15 cellular contexts compared by ENCODE assay signal in the genomic region with DNA sequence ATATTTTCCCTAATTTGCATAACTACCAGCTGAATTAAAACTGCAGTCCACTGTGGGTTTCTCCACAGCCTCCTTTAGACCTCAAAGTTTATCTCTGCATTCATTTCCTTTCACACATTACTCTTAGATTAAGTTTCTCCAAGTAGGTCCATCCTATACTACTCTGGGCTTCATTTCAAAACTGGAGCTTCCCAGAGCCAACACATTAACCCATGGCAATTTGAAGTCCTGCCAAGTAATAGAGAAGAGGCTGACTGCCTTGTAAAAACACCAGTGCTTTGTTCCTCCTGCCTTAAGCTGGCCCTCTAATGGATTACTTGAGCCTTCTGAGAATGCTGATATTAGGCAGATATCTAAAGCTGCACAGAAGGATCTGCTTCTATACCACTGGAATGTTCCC.
DNase-seq lines count a peak whose midpoint lies in the region; TF ChIP-seq lines count a peak whose summit lies in the region.
"Had no signal": no experiment of that assay in that cellular context is flagged by ENCODE, and none has a peak within 500 bp of the region (broad histone marks: within the 10 kb centered on the region; RNA-seq: fewer than 3 reads in every experiment).

No MANE protein-coding gene starts in this region.

- H3K36me3 Mint-ChIP-seq in nephron (ENCODE audit: low read depth) = no peaks in the 10 kb centered on the region

- H3K27ac ChIP-seq in WERI-Rb-1 (no peak overlapping the region), stomach (no peak overlapping the region)
- H3K27ac ChIP-seq: PC-9, SJSA1 had no signal

- H3K36me3 ChIP-seq in WERI-Rb-1 (no peaks in the 10 kb centered on the region), stomach (no peaks in the 10 kb centered on the region)
- H3K36me3 ChIP-seq: SJSA1 had no signal

- CTCF ChIA-PET in AG04449 (lab: Yijun Ruan, JAX) = no interaction called here

- no peak for TF ChIP-seq CTCF in AG04449 (IDR thresholded peaks at IDR 0.05; ENCODE audit: insufficient read depth, low read length, missing control alignments)
- TF ChIP-seq CTCF in choroid plexus epithelial cell (conservative IDR thresholded peaks at IDR 0.05; ENCODE audit: low read depth, low read length) = no peak
- TF ChIP-seq CTCF in nephron (IDR thresholded peaks at IDR 0.05; ENCODE audit: unreplicated experiment in 3 of 3) = no peak
- TF ChIP-seq CTCF in WERI-Rb-1 (IDR thresholded peaks at IDR 0.05; ENCODE audit: low read depth, low read length) = no peak
- TF ChIP-seq CTCF in stomach (IDR thresholded peaks at IDR 0.05) = no peak

- H3K4me1 ChIP-seq in stomach = no peaks in the 10 kb centered on the region
- H3K4me1 ChIP-seq: SJSA1 had no signal

- POLR2A ChIA-PET in AG04449 (lab: Yijun Ruan, JAX) = no interaction called here

- intact Hi-C loops in stomach (cut with DNase I; ENCODE audit: low total_unique reads) = no loop called here

- peak overlapping the region in 2 of 3 experiments; percentile 24 to 75 for H3K27ac Mint-ChIP-seq in nephron

- H3K27me3 Mint-ChIP-seq in nephron (ENCODE audit: low read depth) = no peaks in the 10 kb centered on the region

- no peak for TF ChIP-seq EP300 in stomach (IDR thresholded peaks at IDR 0.05)

- no peaks in the 10 kb centered on the region for H3K27me3 ChIP-seq in WERI-Rb-1 (ENCODE audit: insufficient read depth, low read depth, severe bottlenecking)
- no peaks in the 10 kb centered on the region for H3K27me3 ChIP-seq in stomach
- H3K27me3 ChIP-seq: SJSA1 had no signal

- DNase-seq in AG04449 (ENCODE audit: low read depth, low spot score) = peak; percentile 10
- DNase-seq in NCI-H1092 treated with DMSO at 0.1 percent for 48 hours (lab: John Stamatoyannopoulos, UW) = peak; percentile 10
- peak; percentile 64 for DNase-seq in choroid plexus epithelial cell (ENCODE audit: low read depth)
- DNase-seq in NK-92 (lab: John Stamatoyannopoulos, UW; ENCODE audit: unreplicated experiment) = no peak
- no peak for DNase-seq in WERI-Rb-1
- no peak for DNase-seq in stomach
- DNase-seq: C1 segment of cervical spinal cord, DND-41, KBM-7, NCI-H146, NCI-H226, NCI-H69, PC-9 had no signal

- no peak for TF ChIP-seq POLR2A in stomach (IDR thresholded peaks at IDR 0.05)

- H3K9me3 Mint-ChIP-seq in nephron = peaks cover 33% of the 10 kb centered on the region

- H3K4me3 ChIP-seq in AG04449 (ENCODE audit: low read depth, low read length) (no peak overlapping the region), choroid plexus epithelial cell (ENCODE audit: low read depth, low read length) (no peak overlapping the region), WERI-Rb-1 (ENCODE audit: low read depth, low read length) (no peak overlapping the region), stomach (no peak overlapping the region)
- H3K4me3 ChIP-seq: PC-9, SJSA1 had no signal

- peaks cover 19% of the 10 kb centered on the region for H3K9me3 ChIP-seq in WERI-Rb-1 (ENCODE audit: severe bottlenecking)
- H3K9me3 ChIP-seq in stomach = peaks cover 0 to 28% (median 8%) of the 10 kb centered on the region in 4 donors

- H3K4me1 Mint-ChIP-seq in nephron = peaks cover 6% of the 10 kb centered on the region

- no peak overlapping the region for H3K4me3 Mint-ChIP-seq in nephron

Comparison
In these comparisons a context has a peak if more than half of its experiments do, and no peak if none do; other contexts are left out.
1. DNase-seq: peak in AG04449 (single experiment), NCI-H1092 treated with DMSO at 0.1 percent for 48 hours (single experiment) and choroid plexus epithelial cell (single experiment); none in NK-92 (single experiment), WERI-Rb-1 (single experiment) and stomach (single experiment).